In genomic region chr2:226077031-226077430, GRCh38 we compare ENCODE assay signal across 21 cellular contexts.
DNase-seq lines count a peak whose midpoint lies in the region; ATAC-seq, FAIRE-seq and TF ChIP-seq lines count a peak whose summit lies in the region.
"Had no signal": no experiment of that assay in that cellular context is flagged by ENCODE, and none has a peak within 500 bp of the region (broad histone marks: within the 10 kb centered on the region; RNA-seq: fewer than 3 reads in every experiment).

No MANE protein-coding gene starts in this region.

- H2BK15ac ChIP-seq in IMR-90 (ENCODE audit: low read depth, low read length) = 0 out of 3 replicates have a peak overlapping the region, but pooled peaks have one; percentile 7

- H3K4me3 ChIP-seq in IMR-90 (ENCODE audit: insufficient read depth, low read depth, low read length) (no peak overlapping the region), keratinocyte (ENCODE audit: control insufficient read depth in 2 of 3, extremely low read depth in 1 of 3, insufficient read depth in 2 of 3, low read depth in 1 of 3, low read length in 3 of 3) (no peak overlapping the region), adrenal gland (no peak overlapping the region)
- H3K4me3 ChIP-seq: right atrium auricular region had no signal

- in situ Hi-C loops in IMR-90 (cut with MboI; ENCODE audit: low sequenced_read_pairs) = no loop called here

- no peaks in the 10 kb centered on the region for H3K36me3 Mint-ChIP-seq in osteocyte (ENCODE audit: unreplicated experiment)
- H3K36me3 Mint-ChIP-seq: memory B cell had no signal

- CTCF ChIA-PET in IMR-90 (lab: Yijun Ruan, JAX) = no interaction called here

- H3K27ac ChIP-seq in IMR-90 (ENCODE audit: insufficient read depth, low read length) (no peak overlapping the region), keratinocyte (ENCODE audit: control insufficient read depth, insufficient read depth, low read length) (no peak overlapping the region), adrenal gland (no peak overlapping the region)
- H3K27ac ChIP-seq: C4-2B, right atrium auricular region, WERI-Rb-1 had no signal

- no peak overlapping the region for H3K4ac ChIP-seq in IMR-90 (ENCODE audit: low read depth, low read length)

- H4K8ac ChIP-seq in IMR-90 (ENCODE audit: low read depth in 2 of 2, low read length in 2 of 2) = no peak overlapping the region

- peaks cover 12% of the 10 kb centered on the region for H3K4me1 ChIP-seq in IMR-90 (ENCODE audit: control insufficient read depth, insufficient read depth, low read length)
- peaks cover 43% of the 10 kb centered on the region for H3K4me1 ChIP-seq in keratinocyte (ENCODE audit: control insufficient read depth, extremely low read depth, insufficient read depth, low read length)
- no peaks in the 10 kb centered on the region for H3K4me1 ChIP-seq in adrenal gland (replicated peaks in 1 of 2)
- H3K4me1 ChIP-seq: right atrium auricular region had no signal

- DNase-seq in EL (peak; percentile 52), IMR-90 (peak; percentile 73), dedifferentiated amniotic fluid mesenchymal stem cell (ENCODE audit: extremely low spot score) (peak; percentile 73), keratinocyte (ENCODE audit: low read depth, low spot score) (no peak), adrenal gland (no peak), NCI-H1417 treated with DMSO at 0.1 percent for 48 hours (lab: John Stamatoyannopoulos, UW) (no peak), osteocyte (ENCODE audit: extremely low spot score, unreplicated experiment) (no peak)
- DNase-seq: activated CD4-positive, alpha-beta T cell treated with anti-CD3 and anti-CD28 coated beads, Interleukin-2, amount 50 U/mL, for 1 hour; H7; NCI-H2171; occipital lobe; RPMI8226; stimulated activated CD4-positive, alpha-beta T cell treated with anti-CD3 and anti-CD28 coated beads, Interleukin-15, amount 100 ng/mL, for 24 hours; trophoblast cell; WERI-Rb-1 had no signal

- no peaks in the 10 kb centered on the region for H3K79me2 ChIP-seq in keratinocyte (ENCODE audit: control insufficient read depth, insufficient read depth, low read length)

- H4K91ac ChIP-seq in IMR-90 (ENCODE audit: insufficient read depth, low read depth, low read length) = no peak overlapping the region

- H3K36me3 ChIP-seq in IMR-90 (ENCODE audit: control insufficient read depth, insufficient read depth, low read length) (no peaks in the 10 kb centered on the region), keratinocyte (ENCODE audit: control insufficient read depth in 2 of 2, extremely low read depth in 1 of 2, insufficient read depth in 2 of 2, low read length in 2 of 2) (no peaks in the 10 kb centered on the region), adrenal gland (replicated peaks in 1 of 2) (no peaks in the 10 kb centered on the region)
- H3K36me3 ChIP-seq: right atrium auricular region, WERI-Rb-1 had no signal

- no peak overlapping the region for H2AFZ ChIP-seq in IMR-90 (replicated peaks; ENCODE audit: low read length, poor library complexity)
- peak overlapping the region; percentile 13 for H2AFZ ChIP-seq in keratinocyte (ENCODE audit: control insufficient read depth, low read length)

- peaks cover 0 to 4% of the 10 kb centered on the region in 2 experiments; a peak in 1 of 4 replicates for H3K79me1 ChIP-seq in IMR-90 (ENCODE audit: low read depth in 1 of 2, low read length in 2 of 2)

- no peak overlapping the region for H3K23ac ChIP-seq in IMR-90 (ENCODE audit: low read depth, low read length)

- TF ChIP-seq CTCF in IMR-90 (conservative IDR thresholded peaks at IDR 0.05; ENCODE audit: low read depth, low read length) = no peak
- TF ChIP-seq CTCF in keratinocyte (optimal IDR thresholded peaks at IDR 0.05 in 1 of 3, IDR thresholded peaks at IDR 0.05 in 1 of 3, conservative IDR thresholded peaks at IDR 0.05 in 1 of 3; ENCODE audit: extremely low read depth in 1 of 3, insufficient read depth in 2 of 3, low read length in 3 of 3) = no peak
- no peak for TF ChIP-seq CTCF in adrenal gland (IDR thresholded peaks at IDR 0.05)
- no peak for TF ChIP-seq CTCF in osteocyte (IDR thresholded peaks at IDR 0.05)

- H3K4me1 Mint-ChIP-seq in osteocyte (ENCODE audit: unreplicated experiment) = peaks cover 8% of the 10 kb centered on the region
- H3K4me1 Mint-ChIP-seq: activated T-helper 17 cell treated with anti-CD3 and anti-CD28 coated beads, Interleukin-2, amount 50 U/mL, for 72 hours; memory B cell had no signal

- H3K9ac ChIP-seq in IMR-90 (ENCODE audit: low read depth, low read length) (no peak overlapping the region), keratinocyte (ENCODE audit: control insufficient read depth, extremely low read depth, insufficient read depth, low read length) (no peak overlapping the region)

- H3K9me3 Mint-ChIP-seq in osteocyte (ENCODE audit: unreplicated experiment) = no peaks in the 10 kb centered on the region
- H3K9me3 Mint-ChIP-seq: activated T-helper 17 cell treated with anti-CD3 and anti-CD28 coated beads, Interleukin-2, amount 50 U/mL, for 72 hours; memory B cell had no signal

- no peak overlapping the region for H2AK5ac ChIP-seq in IMR-90 (ENCODE audit: low read depth, low read length)

- H3K4me2 ChIP-seq in IMR-90 (ENCODE audit: low read depth, low read length) = no peak overlapping the region
- H3K4me2 ChIP-seq in keratinocyte (ENCODE audit: control insufficient read depth, extremely low read depth, insufficient read depth, low read depth, low read length) = no peak overlapping the region

- H3K9me3 ChIP-seq in IMR-90 (ENCODE audit: control insufficient read depth, insufficient read depth, low read length) = no peaks in the 10 kb centered on the region
- no peaks in the 10 kb centered on the region for H3K9me3 ChIP-seq in keratinocyte (ENCODE audit: control insufficient read depth, low read depth, low read length)
- no peaks in the 10 kb centered on the region for H3K9me3 ChIP-seq in adrenal gland (replicated peaks in 1 of 3)
- H3K9me3 ChIP-seq: right atrium auricular region had no signal

- H3K27me3 ChIP-seq in IMR-90 (ENCODE audit: control insufficient read depth, insufficient read depth, low read length) = no peaks in the 10 kb centered on the region
- H3K27me3 ChIP-seq in keratinocyte (ENCODE audit: control insufficient read depth, extremely low read depth, insufficient read depth, low read length) = no peaks in the 10 kb centered on the region
- no peaks in the 10 kb centered on the region for H3K27me3 ChIP-seq in adrenal gland
- H3K27me3 ChIP-seq: right atrium auricular region had no signal

- intact Hi-C loops in IMR-90 (cut with micrococcal nuclease) (no loop called here), adrenal gland (cut with DNase I) (no loop called here)

- H3K9me1 ChIP-seq in IMR-90 (ENCODE audit: insufficient read depth, low read length) (no peaks in the 10 kb centered on the region), keratinocyte (ENCODE audit: control insufficient read depth, extremely low read depth, insufficient read depth, low read length) (no peaks in the 10 kb centered on the region)

- no TSS peak for BruUV-seq in IMR-90 (replicated peaks; lab: Mats Ljungman, UMichigan)

- POLR2A ChIA-PET in IMR-90 (lab: Charles Lee; ENCODE audit: unreplicated experiment) = interaction anchor here (0.5 to 1.5 kb wide), 3 partner anchors 13 to 351 kb away, joined by 3 to 5 read pairs (median 4); no protein-coding TSS in a partner anchor

- no peak for FAIRE-seq in keratinocyte (lab: Jason Lieb, UNC)
- FAIRE-seq: endothelial cell of umbilical vein had no signal

- no peak overlapping the region for H3K27ac Mint-ChIP-seq in osteocyte (ENCODE audit: unreplicated experiment)
- H3K27ac Mint-ChIP-seq: activated T-helper 17 cell treated with anti-CD3 and anti-CD28 coated beads, Interleukin-2, amount 50 U/mL, for 72 hours; memory B cell had no signal

- H4K20me1 ChIP-seq in IMR-90 (ENCODE audit: insufficient read depth, low read length) (no peaks in the 10 kb centered on the region), keratinocyte (ENCODE audit: control insufficient read depth, extremely low read depth, insufficient read depth, low read length) (no peaks in the 10 kb centered on the region)

- no peak for TF ChIP-seq POLR2A in IMR-90 (IDR thresholded peaks at IDR 0.05; ENCODE audit: low read depth, low read length)
- no peak for TF ChIP-seq POLR2A in adrenal gland (IDR thresholded peaks at IDR 0.05)

- dilution Hi-C loops in IMR-90 (cut with HindIII; ENCODE audit: low sequenced_read_pairs, unreplicated experiment) = no loop called here
- dilution Hi-C loops in keratinocyte (cut with MboI; ENCODE audit: extremely low pct_ligation_motif_present, low sequenced_read_pairs) = no loop called here

- no peak overlapping the region for H2AK9ac ChIP-seq in IMR-90 (replicated peaks; ENCODE audit: low read depth, low read length, poor library complexity)

- no peak overlapping the region for H2BK20ac ChIP-seq in IMR-90 (ENCODE audit: low read depth, low read length)

- no peaks in the 10 kb centered on the region for H3K27me3 Mint-ChIP-seq in osteocyte (ENCODE audit: unreplicated experiment)
- H3K27me3 Mint-ChIP-seq: memory B cell had no signal

- peak overlapping the region; percentile 38; the same call in 1 of the 2 replicates for H2BK120ac ChIP-seq in IMR-90 (ENCODE audit: low read depth, low read length)

- no peak overlapping the region for H4K5ac ChIP-seq in IMR-90 (ENCODE audit: low read depth, low read length)

- no peak overlapping the region for H3K56ac ChIP-seq in IMR-90 (ENCODE audit: extremely low read depth, insufficient read depth, low read length)

- H3K14ac ChIP-seq in IMR-90 (replicated peaks; ENCODE audit: low read depth, low read length) = no peak overlapping the region

- H3K4me3 Mint-ChIP-seq in osteocyte (ENCODE audit: unreplicated experiment) = no peak overlapping the region
- H3K4me3 Mint-ChIP-seq: activated T-helper 17 cell treated with anti-CD3 and anti-CD28 coated beads, Interleukin-2, amount 50 U/mL, for 72 hours; memory B cell had no signal

- ATAC-seq in IMR-90 (ENCODE audit: low read depth) (no peak; the same call in 1 of the 2 replicates), HG03342 (IDR thresholded peaks at IDR 0.05; ENCODE audit: unreplicated experiment) (no peak)
- ATAC-seq: activated T-helper 17 cell treated with anti-CD3 and anti-CD28 coated beads, Interleukin-2, amount 50 U/mL, for 72 hours had no signal

- TF ChIP-seq RAD21 in IMR-90 (IDR thresholded peaks at IDR 0.05; ENCODE audit: low read length) = no peak

- H3K18ac ChIP-seq in IMR-90 (ENCODE audit: low read depth, low read length) = peak overlapping the region; percentile 17; the same call in 1 of the 2 replicates

- peak overlapping the region; percentile 32 for H2BK5ac ChIP-seq in IMR-90 (ENCODE audit: low read depth, low read length, poor library complexity, severe bottlenecking)

TF ChIP-seq in IMR-90, 13 proteins besides CTCF, POLR2A, EP300 and RAD21:
- TF ChIP-seq MAFK (IDR thresholded peaks at IDR 0.05; ENCODE audit: low read depth, low read length) = peak; percentile 35; the same call in 1 of the 2 replicates
- TF ChIP-seq MXI1 (IDR thresholded peaks at IDR 0.05; ENCODE audit: borderline replicate concordance, low read depth, low read length) = no peak
- no peak for TF ChIP-seq BHLHE40 (IDR thresholded peaks at IDR 0.05; ENCODE audit: low read depth, low read length)
- no peak for TF ChIP-seq FOS (IDR thresholded peaks at IDR 0.05; ENCODE audit: low read depth, low read length)

Comparison
In these comparisons a context has a peak if more than half of its experiments do, and no peak if none do; other contexts are left out.
1. DNase-seq: peak in EL (single experiment), IMR-90 (single experiment) and dedifferentiated amniotic fluid mesenchymal stem cell (single experiment); none in keratinocyte (single experiment), adrenal gland (0 of 7), NCI-H1417 treated with DMSO at 0.1 percent for 48 hours (single experiment) and osteocyte (single experiment).